32 cellular contexts compared by ENCODE assay signal in genomic region chr2:238176565-238176964, GRCh38. TPM values are rescaled to one million over a fixed set of nuclear protein-coding genes. Genes with fewer than 3 reads are reported as not detected.
DNase-seq lines count a peak whose midpoint lies in the region; ATAC-seq and TF ChIP-seq lines count a peak whose summit lies in the region.
"Had no signal": no experiment of that assay in that cellular context is flagged by ENCODE, and none has a peak within 500 bp of the region (broad histone marks: within the 10 kb centered on the region; RNA-seq: fewer than 3 reads in every experiment).

No MANE protein-coding gene starts in this region.

- no peak overlapping the region for H3K4me3 ChIP-seq in CD4-positive, CD25-positive, alpha-beta regulatory T cell (ENCODE audit: low read depth, low read length)
- H3K4me3 ChIP-seq: adrenal gland, sigmoid colon, uterus had no signal

- peak overlapping the region; percentile 24 for H3K27ac Mint-ChIP-seq in activated CD8-positive, alpha-beta T cell treated with anti-CD3 and anti-CD28 coated beads, Interleukin-2, amount 10 ng/mL, durations not matched to agents 7 days and 5 days
- H3K27ac Mint-ChIP-seq in activated CD8-positive, alpha-beta T cell treated with anti-CD3 and anti-CD28 coated beads for 36 hours: no peak overlapping the region
- H3K27ac Mint-ChIP-seq in CD4-positive, CD25-positive, alpha-beta regulatory T cell: peak overlapping the region in 2 of 3 donors; percentile 27 to 73
- H3K27ac Mint-ChIP-seq: activated T-helper 2 cell treated with anti-CD3 and anti-CD28 coated beads, Interferon-gamma antibody, Interleukin-2, Interleukin-4, amounts not matched to agents 10 μg/mL and 5 μg/mL and 100 μg/mL, durations not matched to agents 14 hours and 24 hours and 36 hours; progenitor cell of endocrine pancreas; T-helper 1 cell treated with Interleukin-12 subunit alpha and Interleukin-12 subunit beta and Interleukin-4 antibody, amounts not matched to agents 30 μg/mL and 1 μg/mL, for 36 hours had no signal

- CTCF ChIA-PET in activated CD8-positive, alpha-beta T cell treated with anti-CD3 and anti-CD28 coated beads, Interleukin-2, amount 10 ng/mL, durations not matched to agents 7 days and 5 days (lab: Charles Lee): interaction anchor here (1.8 to 2.6 kb wide), 2 partner anchors 14 to 86 kb away, joined by 3 to 8 read pairs; no protein-coding TSS in a partner anchor
- CTCF ChIA-PET in activated CD8-positive, alpha-beta T cell treated with anti-CD3 and anti-CD28 coated beads for 36 hours (lab: Charles Lee): interaction anchor here (1.1 kb wide), 1 partner anchor 13 kb away, joined by 4 read pairs; no protein-coding TSS in a partner anchor
- CTCF ChIA-PET in GM10248 (lab: Yijun Ruan, JAX): interaction anchor here (1.4 kb wide), 1 partner anchor 87 kb away, joined by 3 read pairs; no protein-coding TSS in a partner anchor

- intact Hi-C loops in activated CD8-positive, alpha-beta T cell treated with anti-CD3 and anti-CD28 coated beads for 36 hours (cut with micrococcal nuclease): no loop called here

- H3K9me3 ChIP-seq in CD4-positive, CD25-positive, alpha-beta regulatory T cell (ENCODE audit: control insufficient read depth in 2 of 2, low read length in 2 of 2): no peaks in the 10 kb centered on the region
- H3K9me3 ChIP-seq: adrenal gland, sigmoid colon, SK-N-SH, uterus had no signal

- H3K36me3 ChIP-seq in CD4-positive, CD25-positive, alpha-beta regulatory T cell (ENCODE audit: control insufficient read depth, insufficient read depth, low read length): peaks cover 92% of the 10 kb centered on the region
- H3K36me3 ChIP-seq: uterus had no signal

- no peak overlapping the region for H3K4me3 Mint-ChIP-seq in activated CD8-positive, alpha-beta T cell treated with anti-CD3 and anti-CD28 coated beads, Interleukin-2, amount 10 ng/mL, durations not matched to agents 7 days and 5 days
- no peak overlapping the region for H3K4me3 Mint-ChIP-seq in activated CD8-positive, alpha-beta T cell treated with anti-CD3 and anti-CD28 coated beads for 36 hours
- no peak overlapping the region for H3K4me3 Mint-ChIP-seq in CD4-positive, CD25-positive, alpha-beta regulatory T cell
- H3K4me3 Mint-ChIP-seq: brain; T-helper 1 cell treated with Interleukin-12 subunit alpha and Interleukin-12 subunit beta and Interleukin-4 antibody, amounts not matched to agents 30 μg/mL and 1 μg/mL, for 36 hours had no signal

- peaks cover 50% of the 10 kb centered on the region for H3K36me3 Mint-ChIP-seq in activated CD8-positive, alpha-beta T cell treated with anti-CD3 and anti-CD28 coated beads, Interleukin-2, amount 10 ng/mL, durations not matched to agents 7 days and 5 days (ENCODE audit: low read depth)
- peaks cover 48% of the 10 kb centered on the region for H3K36me3 Mint-ChIP-seq in activated CD8-positive, alpha-beta T cell treated with anti-CD3 and anti-CD28 coated beads for 36 hours (ENCODE audit: low read depth)
- peaks cover 56% of the 10 kb centered on the region for H3K36me3 Mint-ChIP-seq in CD4-positive, CD25-positive, alpha-beta regulatory T cell

- no peaks in the 10 kb centered on the region for H3K9me3 Mint-ChIP-seq in activated CD8-positive, alpha-beta T cell treated with anti-CD3 and anti-CD28 coated beads, Interleukin-2, amount 10 ng/mL, durations not matched to agents 7 days and 5 days (ENCODE audit: insufficient read depth)
- H3K9me3 Mint-ChIP-seq in activated CD8-positive, alpha-beta T cell treated with anti-CD3 and anti-CD28 coated beads for 36 hours: no peaks in the 10 kb centered on the region
- H3K9me3 Mint-ChIP-seq in CD4-positive, CD25-positive, alpha-beta regulatory T cell: no peaks in the 10 kb centered on the region
- H3K9me3 Mint-ChIP-seq: activated T-helper 2 cell treated with anti-CD3 and anti-CD28 coated beads, Interferon-gamma antibody, Interleukin-2, Interleukin-4, amounts not matched to agents 10 μg/mL and 5 μg/mL and 100 μg/mL, durations not matched to agents 14 hours and 24 hours and 36 hours; T-helper 1 cell treated with Interleukin-12 subunit alpha and Interleukin-12 subunit beta and Interleukin-4 antibody, amounts not matched to agents 30 μg/mL and 1 μg/mL, for 36 hours had no signal

- no peak for DNase-seq in activated CD8-positive, alpha-beta T cell treated with anti-CD3 and anti-CD28 coated beads, Interleukin-2, amount 10 ng/mL, durations not matched to agents 7 days and 5 days
- no peak for DNase-seq in activated CD8-positive, alpha-beta T cell treated with anti-CD3 and anti-CD28 coated beads for 36 hours
- DNase-seq in CD4-positive, CD25-positive, alpha-beta regulatory T cell: no peak
- DNase-seq in dedifferentiated amniotic fluid mesenchymal stem cell (ENCODE audit: extremely low spot score): peak; percentile 46
- peak; percentile 7 for DNase-seq in islet precursor cell
- no peak for DNase-seq in GM10248 (ENCODE audit: extremely low spot score)
- DNase-seq: activated CD4-positive, alpha-beta T cell treated with anti-CD3 and anti-CD28 coated beads for 48 hours; activated CD8-positive, alpha-beta memory T cell treated with anti-CD3 and anti-CD28 coated beads, Interleukin-2, amount 50 U/mL, for 4 hours; cerebellar nuclear complex; COR-L47; DMS79; GF-D8; hypothalamus; NCI-H1092; NCI-H1694 treated with DMSO at 0.1 percent for 48 hours; NCI-H2171; NCI-H524 treated with DMSO at 0.1 percent for 48 hours; sigmoid colon; SK-N-SH; stimulated activated CD4-positive, alpha-beta T cell treated with anti-CD3 and anti-CD28 coated beads, Interleukin-4, amount 100 ng/mL, for 4 hours; stimulated activated naive CD4-positive, alpha-beta T cell treated with Interleukin-2 at 50 U/mL for 16 hours; uterus had no signal

- H3K4me1 ChIP-seq in CD4-positive, CD25-positive, alpha-beta regulatory T cell (ENCODE audit: control insufficient read depth, insufficient read depth, low read length, poor library complexity, severe bottlenecking): no peaks in the 10 kb centered on the region
- H3K4me1 ChIP-seq: adrenal gland, sigmoid colon, uterus had no signal

- H3K27ac ChIP-seq in CD4-positive, CD25-positive, alpha-beta regulatory T cell (ENCODE audit: insufficient read depth, low read length, poor library complexity, severe bottlenecking): no peak overlapping the region
- H3K27ac ChIP-seq: adrenal gland, sigmoid colon, uterus had no signal

- H3K27me3 Mint-ChIP-seq in activated CD8-positive, alpha-beta T cell treated with anti-CD3 and anti-CD28 coated beads, Interleukin-2, amount 10 ng/mL, durations not matched to agents 7 days and 5 days (ENCODE audit: low read depth): no peaks in the 10 kb centered on the region
- H3K27me3 Mint-ChIP-seq in activated CD8-positive, alpha-beta T cell treated with anti-CD3 and anti-CD28 coated beads for 36 hours: no peaks in the 10 kb centered on the region
- H3K27me3 Mint-ChIP-seq in CD4-positive, CD25-positive, alpha-beta regulatory T cell: no peaks in the 10 kb centered on the region
- H3K27me3 Mint-ChIP-seq: brain, progenitor cell of endocrine pancreas had no signal

- POLR2A ChIA-PET in activated CD8-positive, alpha-beta T cell treated with anti-CD3 and anti-CD28 coated beads, Interleukin-2, amount 10 ng/mL, durations not matched to agents 7 days and 5 days (lab: Charles Lee): no interaction called here
- POLR2A ChIA-PET in activated CD8-positive, alpha-beta T cell treated with anti-CD3 and anti-CD28 coated beads for 36 hours (lab: Charles Lee): interaction anchor here (1.0 to 1.3 kb wide), 3 partner anchors 9 to 23 kb away, joined by 3 read pairs; no protein-coding TSS in a partner anchor
- POLR2A ChIA-PET in GM10248 (lab: Yijun Ruan, JAX): no interaction called here

- no peak for TF ChIP-seq CTCF in activated CD8-positive, alpha-beta T cell treated with anti-CD3 and anti-CD28 coated beads for 36 hours (IDR thresholded peaks at IDR 0.05)
- no peak for TF ChIP-seq CTCF in GM10248 (IDR thresholded peaks at IDR 0.05; ENCODE audit: control extremely low read depth, extremely low read depth, low read depth, missing control alignments)

- no peaks in the 10 kb centered on the region for H3K4me1 Mint-ChIP-seq in activated CD8-positive, alpha-beta T cell treated with anti-CD3 and anti-CD28 coated beads, Interleukin-2, amount 10 ng/mL, durations not matched to agents 7 days and 5 days (ENCODE audit: low read depth)
- H3K4me1 Mint-ChIP-seq in activated CD8-positive, alpha-beta T cell treated with anti-CD3 and anti-CD28 coated beads for 36 hours (ENCODE audit: low read depth): no peaks in the 10 kb centered on the region
- peaks cover 0 to 3% (median 0%) of the 10 kb centered on the region in 4 donors for H3K4me1 Mint-ChIP-seq in CD4-positive, CD25-positive, alpha-beta regulatory T cell
- H3K4me1 Mint-ChIP-seq: brain had no signal

- no peaks in the 10 kb centered on the region for H3K27me3 ChIP-seq in CD4-positive, CD25-positive, alpha-beta regulatory T cell (ENCODE audit: control insufficient read depth, insufficient read depth, low read length)
- H3K27me3 ChIP-seq: adrenal gland, sigmoid colon, uterus had no signal

- no peak for ATAC-seq in activated CD8-positive, alpha-beta T cell treated with anti-CD3 and anti-CD28 coated beads, Interleukin-2, amount 10 ng/mL, durations not matched to agents 7 days and 5 days
- no peak for ATAC-seq in activated CD8-positive, alpha-beta T cell treated with anti-CD3 and anti-CD28 coated beads for 36 hours
- no peak for ATAC-seq in CD4-positive, CD25-positive, alpha-beta regulatory T cell (ENCODE audit: low read depth in 2 of 2)
- ATAC-seq in esophagus mucosa: no peak
- ATAC-seq in GM18867 (IDR thresholded peaks at IDR 0.05; ENCODE audit: unreplicated experiment): no peak
- ATAC-seq: HCT116, left lobe of liver had no signal

RNA-seq across cellular contexts. Expression of gene ERFE, which starts 17.8 kb away (rescaled TPM):
- under 1 TPM; 0.37 to 0.50 TPM for total RNA-seq in activated CD8-positive, alpha-beta T cell treated with anti-CD3 and anti-CD28 coated beads, Interleukin-2, amount 10 ng/mL, durations not matched to agents 7 days and 5 days
- 1 to 10 TPM in 1 of 2 experiments, under 1 TPM in 1; 0.99 to 1.0 TPM for total RNA-seq in activated CD8-positive, alpha-beta T cell treated with anti-CD3 and anti-CD28 coated beads for 36 hours
- total RNA-seq in CD4-positive, CD25-positive, alpha-beta regulatory T cell: not detected
- under 1 TPM in 1 of 4 donors, not detected in 3; 0.29 TPM for polyA plus RNA-seq in CD4-positive, CD25-positive, alpha-beta regulatory T cell
- total RNA-seq in esophagus mucosa: 0.44 TPM
- total RNA-seq: left lobe of liver had no signal

RNA-seq across cellular contexts. Expression of gene ILKAP, which starts 26.9 kb away (rescaled TPM):
- total RNA-seq in activated CD8-positive, alpha-beta T cell treated with anti-CD3 and anti-CD28 coated beads, Interleukin-2, amount 10 ng/mL, durations not matched to agents 7 days and 5 days: 10 to 100 TPM; 58.3 to 62.7 TPM
- total RNA-seq in activated CD8-positive, alpha-beta T cell treated with anti-CD3 and anti-CD28 coated beads for 36 hours: 10 to 100 TPM; 42.1 to 43.3 TPM
- total RNA-seq in CD4-positive, CD25-positive, alpha-beta regulatory T cell: 122 TPM
- 10 to 100 TPM; 39.7 to 52.4 (median 49.2) TPM for polyA plus RNA-seq in CD4-positive, CD25-positive, alpha-beta regulatory T cell
- total RNA-seq in esophagus mucosa: 29.5 TPM

RNA-seq across cellular contexts. Expression of gene KLHL30, which starts 38.1 kb away (rescaled TPM):
- total RNA-seq in activated CD8-positive, alpha-beta T cell treated with anti-CD3 and anti-CD28 coated beads, Interleukin-2, amount 10 ng/mL, durations not matched to agents 7 days and 5 days: not detected
- not detected for total RNA-seq in activated CD8-positive, alpha-beta T cell treated with anti-CD3 and anti-CD28 coated beads for 36 hours
- total RNA-seq in CD4-positive, CD25-positive, alpha-beta regulatory T cell: not detected
- not detected for polyA plus RNA-seq in CD4-positive, CD25-positive, alpha-beta regulatory T cell
- total RNA-seq in esophagus mucosa: 0.08 TPM
- total RNA-seq: activated T-helper 2 cell treated with anti-CD3 and anti-CD28 coated beads, Interferon-gamma antibody, Interleukin-2, Interleukin-4, amounts not matched to agents 10 μg/mL and 5 μg/mL and 100 μg/mL, durations not matched to agents 14 hours and 24 hours and 36 hours; temporal lobe had no signal
- polyA plus RNA-seq: SK-N-SH had no signal

Comparison
In these comparisons a context has a peak if more than half of its experiments do, and no peak if none do; other contexts are left out.
1. DNase-seq: peak in dedifferentiated amniotic fluid mesenchymal stem cell (single experiment) and islet precursor cell (single experiment); none in activated CD8-positive, alpha-beta T cell treated with anti-CD3 and anti-CD28 coated beads, Interleukin-2, amount 10 ng/mL, durations not matched to agents 7 days and 5 days (single experiment), activated CD8-positive, alpha-beta T cell treated with anti-CD3 and anti-CD28 coated beads for 36 hours (single experiment), CD4-positive, CD25-positive, alpha-beta regulatory T cell (0 of 3) and GM10248 (single experiment).